Comparison of ENCODE assay signal across 25 cellular contexts in the genomic region with DNA sequence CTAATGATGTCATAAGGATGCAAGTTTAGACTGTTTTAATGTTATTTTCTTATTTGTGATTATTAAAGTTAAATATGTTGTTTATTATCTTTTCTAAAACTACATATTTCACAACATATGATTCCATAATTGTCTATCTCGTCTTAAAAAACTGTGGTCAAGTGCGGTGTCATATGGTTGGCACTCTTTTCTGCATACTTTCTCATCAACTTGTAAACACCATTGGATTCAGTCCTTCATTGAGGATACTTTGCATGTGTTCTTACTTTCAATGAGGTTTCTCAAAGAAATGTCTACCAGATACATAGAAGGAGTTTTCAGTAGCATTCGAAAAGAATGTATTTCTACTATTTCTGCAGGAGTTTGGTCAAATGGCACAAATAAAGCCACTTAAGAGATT.
"Had no signal": no experiment of that assay in that cellular context is flagged by ENCODE, and none has a peak within 500 bp of the region (broad histone marks: within the 10 kb centered on the region; RNA-seq: fewer than 3 reads in every experiment).

No MANE protein-coding gene starts in this region.

- H3K9me3 Mint-ChIP-seq: activated CD8-positive, alpha-beta T cell treated with anti-CD3 and anti-CD28 coated beads for 36 hours; activated naive CD8-positive, alpha-beta T cell treated with anti-CD3 and anti-CD28 coated beads, Interleukin-2, amount 10 ng/mL, durations not matched to agents 7 days and 5 days; activated T-cell treated with anti-CD3 and anti-CD28 coated beads, Interleukin-2, amount 50 U/mL, for 72 hours had no signal

- H3K4me2 ChIP-seq: SK-N-SH had no signal

- H3K27ac Mint-ChIP-seq: activated CD8-positive, alpha-beta T cell treated with anti-CD3 and anti-CD28 coated beads for 36 hours; activated naive CD8-positive, alpha-beta T cell treated with anti-CD3 and anti-CD28 coated beads, Interleukin-2, amount 10 ng/mL, durations not matched to agents 7 days and 5 days; activated T-cell treated with anti-CD3 and anti-CD28 coated beads, Interleukin-2, amount 50 U/mL, for 72 hours had no signal

- H3K27me3 ChIP-seq: adrenal gland, breast epithelium, SJCRH30 had no signal

- H3K4me3 ChIP-seq: adrenal gland, breast epithelium, SJCRH30 had no signal

- ATAC-seq: activated CD8-positive, alpha-beta T cell treated with anti-CD3 and anti-CD28 coated beads for 36 hours; activated T-cell treated with anti-CD3 and anti-CD28 coated beads, Interleukin-2, amount 50 U/mL, for 72 hours; Panc1 had no signal

- H3K4me3 Mint-ChIP-seq: activated CD8-positive, alpha-beta T cell treated with anti-CD3 and anti-CD28 coated beads for 36 hours; activated naive CD8-positive, alpha-beta T cell treated with anti-CD3 and anti-CD28 coated beads, Interleukin-2, amount 10 ng/mL, durations not matched to agents 7 days and 5 days; activated T-cell treated with anti-CD3 and anti-CD28 coated beads, Interleukin-2, amount 50 U/mL, for 72 hours had no signal

- H3K27me3 Mint-ChIP-seq: activated CD8-positive, alpha-beta T cell treated with anti-CD3 and anti-CD28 coated beads for 36 hours; activated naive CD8-positive, alpha-beta T cell treated with anti-CD3 and anti-CD28 coated beads, Interleukin-2, amount 10 ng/mL, durations not matched to agents 7 days and 5 days had no signal

- H3K9me3 ChIP-seq: adrenal gland, breast epithelium, SJCRH30, SK-N-SH had no signal

- H3K4me1 ChIP-seq: breast epithelium, SJCRH30 had no signal

- DNase-seq: activated CD4-positive, CD25-positive, alpha-beta regulatory T cell; activated CD8-positive, alpha-beta memory T cell treated with anti-CD3 and anti-CD28 coated beads, Interleukin-2, amount 50 U/mL, for 4 hours; activated CD8-positive, alpha-beta T cell treated with anti-CD3 and anti-CD28 coated beads for 36 hours; activated naive CD4-positive, alpha-beta T cell treated with anti-CD3 and anti-CD28 coated beads, Interleukin-2, amount 50 U/mL, for 16 hours; activated naive CD8-positive, alpha-beta T cell treated with anti-CD3 and anti-CD28 coated beads, Interleukin-2, amount 10 ng/mL, durations not matched to agents 7 days and 5 days; activated T-cell treated with anti-CD3 and anti-CD28 coated beads, Interleukin-2, amount 50 U/mL, for 72 hours; aorta; caudate nucleus; KG1; NCI-H1048; NCI-H1417; NCI-H1930; NCI-H510A treated with DMSO at 0.1 percent for 48 hours; NCI-H69; NK-92 treated with Interleukin-12 subunit alpha and Interleukin-12 subunit beta, amount 100 ng/mL, for 24 hours; OCI-M1; Right ventricle myocardium superior; SJCRH30; SK-N-SH; T-helper 1 cell had no signal

- H3K9ac ChIP-seq: SK-N-SH had no signal

- H3K27ac ChIP-seq: adrenal gland, breast epithelium, RWPE1, SJCRH30, VCaP had no signal
